1 cellular context compared by ENCODE assay signal in the genomic region with DNA sequence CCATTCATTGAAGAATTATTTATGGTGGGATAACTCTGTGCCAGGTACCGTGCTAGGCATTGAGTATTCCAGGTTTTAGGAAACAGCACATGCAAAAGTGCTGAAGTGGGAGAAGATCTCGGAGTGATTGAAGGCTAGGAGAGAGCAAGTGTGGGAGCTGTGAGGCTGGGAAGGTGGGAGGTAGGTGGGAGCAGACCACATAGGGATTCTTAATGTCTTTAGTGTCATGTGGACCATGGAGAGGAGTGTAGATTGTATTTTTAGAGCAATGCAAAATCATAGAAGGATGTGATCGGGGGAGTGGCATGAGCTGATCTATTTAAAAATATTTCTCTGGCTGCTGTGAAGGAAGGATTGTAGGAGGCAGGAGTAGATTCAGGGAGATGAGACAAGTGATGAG.
TF ChIP-seq lines count a peak whose summit lies in the region.

No MANE protein-coding gene starts in this region.

TF ChIP-seq in HEK293, 187 proteins besides CTCF, POLR2A, EP300 and RAD21:
- peak; percentile 89 for TF ChIP-seq ZFHX2 (tag by site-specific recombination; conservative IDR thresholded peaks at IDR 0.05)
- TF ChIP-seq ZBTB17 (tag by site-specific recombination; IDR thresholded peaks at IDR 0.05) = no peak
- TF ChIP-seq EGR2 (tag by site-specific recombination; IDR thresholded peaks at IDR 0.05; ENCODE audit: low read depth) = peak; percentile 96
